Comparison of ENCODE assay signal across 9 cellular contexts in genomic region chr22:39150848-39151215, GRCh38. TPM values are rescaled to one million over a fixed set of nuclear protein-coding genes. Genes with fewer than 3 reads are reported as not detected.
DNase-seq lines count a peak whose midpoint lies in the region; ATAC-seq and TF ChIP-seq lines count a peak whose summit lies in the region.
"Had no signal": no experiment of that assay in that cellular context is flagged by ENCODE, and none has a peak within 500 bp of the region (broad histone marks: within the 10 kb centered on the region; RNA-seq: fewer than 3 reads in every experiment).

No MANE protein-coding gene starts in this region.

- H3K79me2 ChIP-seq in OCI-LY1 (ENCODE audit: insufficient read depth, low read length): no peaks in the 10 kb centered on the region

- H3K27ac Mint-ChIP-seq in effector memory CD8-positive, alpha-beta T cell: peak overlapping the region; percentile 88 to 95
- no peak overlapping the region for H3K27ac Mint-ChIP-seq in progenitor cell of endocrine pancreas

- H4K20me1 ChIP-seq in OCI-LY1 (ENCODE audit: insufficient read depth, low read length): no peaks in the 10 kb centered on the region

- no peak for ATAC-seq in effector memory CD8-positive, alpha-beta T cell (replicated peaks)
- no peak for ATAC-seq in GM18502 (IDR thresholded peaks at IDR 0.05; ENCODE audit: poor library complexity, unreplicated experiment)

- peak overlapping the region; percentile 98; the same call in 1 of the 2 replicates for H3K9ac ChIP-seq in OCI-LY1 (ENCODE audit: low read length)

- peaks cover 4% of the 10 kb centered on the region; the same call in 1 of the 2 replicates for H3K27me3 ChIP-seq in OCI-LY1 (ENCODE audit: insufficient read depth, low read length)

- 0 out of 2 replicates have a peak, but pooled peaks cover 5% of the 10 kb centered on the region for H3F3A ChIP-seq in OCI-LY1 (ENCODE audit: insufficient read depth, low read length)

- H3K9me2 ChIP-seq in OCI-LY1 (ENCODE audit: low read depth, low read length): no peaks in the 10 kb centered on the region

- peak overlapping the region; percentile 81 for H3K27ac ChIP-seq in OCI-LY1 (ENCODE audit: low read depth, low read length, poor library complexity, severe bottlenecking)

- no peaks in the 10 kb centered on the region for H3K9me3 ChIP-seq in OCI-LY1 (ENCODE audit: low read length)

- peaks cover 47 to 48% of the 10 kb centered on the region in 2 donors for H3K4me1 Mint-ChIP-seq in effector memory CD8-positive, alpha-beta T cell (ENCODE audit: low read depth in 2 of 2)
- peaks cover 15% of the 10 kb centered on the region for H3K4me1 Mint-ChIP-seq in progenitor cell of endocrine pancreas (ENCODE audit: low read depth)

- peak overlapping the region; percentile 96 to 97 for H3K4me3 Mint-ChIP-seq in effector memory CD8-positive, alpha-beta T cell
- H3K4me3 Mint-ChIP-seq in progenitor cell of endocrine pancreas (ENCODE audit: low read depth): peak overlapping the region; percentile 63

- H3K4me1 ChIP-seq in OCI-LY1 (ENCODE audit: insufficient read depth, low read length, severe bottlenecking): peaks cover 60% of the 10 kb centered on the region

- TF ChIP-seq CTCF in OCI-LY1 (IDR thresholded peaks at IDR 0.05; ENCODE audit: low read length): no peak
- TF ChIP-seq CTCF in progenitor cell of endocrine pancreas (IDR thresholded peaks at IDR 0.05; ENCODE audit: unreplicated experiment): no peak

- peaks cover 25% of the 10 kb centered on the region for H3K36me3 Mint-ChIP-seq in effector memory CD8-positive, alpha-beta T cell (ENCODE audit: insufficient read depth)
- no peaks in the 10 kb centered on the region for H3K36me3 Mint-ChIP-seq in progenitor cell of endocrine pancreas (ENCODE audit: insufficient read depth)

- H3K4me2 ChIP-seq in OCI-LY1 (ENCODE audit: low read length): peak overlapping the region; percentile 71

- H3K9me3 Mint-ChIP-seq in effector memory CD8-positive, alpha-beta T cell: no peaks in the 10 kb centered on the region
- H3K9me3 Mint-ChIP-seq in progenitor cell of endocrine pancreas (ENCODE audit: low read depth): no peaks in the 10 kb centered on the region

- in situ Hi-C loops in Caki2 (cut with HindIII; ENCODE audit: low pct_unique_long_range_greater_than_20kb, low sequenced_read_pairs): no loop called here
- in situ Hi-C loops in ACHN (cut with HindIII; ENCODE audit: low pct_ligation_motif_present, low pct_unique_long_range_greater_than_20kb, low sequenced_read_pairs): no loop called here

- peak; percentile 41 for DNase-seq in Caki2 (ENCODE audit: low read depth)
- no peak for DNase-seq in effector memory CD8-positive, alpha-beta T cell
- DNase-seq in progenitor cell of endocrine pancreas (ENCODE audit: low spot score, unreplicated experiment): no peak
- no peak for DNase-seq in ACHN
- no peak for DNase-seq in NCI-H187 treated with DMSO at 0.1 percent for 48 hours (lab: John Stamatoyannopoulos, UW)
- no peak for DNase-seq in epidermal melanocyte (ENCODE audit: insufficient read length, low spot score)

- no peak overlapping the region for H2AFZ ChIP-seq in OCI-LY1 (ENCODE audit: low read length)

- peaks cover 19% of the 10 kb centered on the region; the same call in 1 of the 2 replicates for H3K36me3 ChIP-seq in OCI-LY1 (ENCODE audit: insufficient read depth, low read length)

- H3K4me3 ChIP-seq in OCI-LY1 (ENCODE audit: low read depth, low read length, poor library complexity, severe bottlenecking): peak overlapping the region; percentile 92

- H3K27me3 Mint-ChIP-seq in effector memory CD8-positive, alpha-beta T cell: peaks cover 5 to 7% of the 10 kb centered on the region in 2 donors
- H3K27me3 Mint-ChIP-seq in progenitor cell of endocrine pancreas: peaks cover 34% of the 10 kb centered on the region

RNA-seq across cellular contexts. Expression of gene CBX7, which starts 1.6 kb away (rescaled TPM):
- 27.4 and 36.0 TPM in 2 replicates for total RNA-seq in Caki2 (2014; rRNA removed; shearing (Covaris generic); ENCODE audit: low replicate concordance)
- total RNA-seq in progenitor cell of endocrine pancreas: 6.0 and 7.7 TPM in 2 replicates

RNA-seq across cellular contexts. Expression of gene APOBEC3H, which starts 53.8 kb away (rescaled TPM):
- 1.9 and 2.0 TPM in 2 replicates for total RNA-seq in Caki2 (2014; rRNA removed; shearing (Covaris generic); ENCODE audit: low replicate concordance)
- not detected in 2 replicates for total RNA-seq in progenitor cell of endocrine pancreas
- total RNA-seq: frontal cortex had no signal
